ENCODE assay signal across 7 cellular contexts in the genomic region with DNA sequence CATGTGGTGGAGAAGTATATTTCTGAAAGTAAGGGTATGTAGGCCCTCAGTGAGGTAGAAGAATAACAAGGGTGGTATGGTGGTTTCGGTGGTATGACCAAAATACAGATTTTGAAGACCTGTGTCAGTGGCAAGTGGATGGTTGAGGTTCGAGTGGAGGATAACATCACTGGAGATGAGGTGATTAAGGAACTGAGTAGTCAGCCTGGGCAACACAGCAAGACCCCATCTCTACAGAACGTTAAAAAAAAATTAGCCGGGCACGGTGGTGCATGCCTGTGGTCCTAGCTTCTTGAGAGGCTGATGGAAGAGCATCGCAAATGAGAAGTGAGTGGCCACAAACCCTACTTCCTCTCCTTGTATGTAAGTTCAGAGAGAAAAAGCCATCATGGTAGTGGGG. TPM values are rescaled to one million over a fixed set of nuclear protein-coding genes. Genes with fewer than 3 reads are reported as not detected.
DNase-seq lines count a peak whose midpoint lies in the region; ATAC-seq and TF ChIP-seq lines count a peak whose summit lies in the region.
"Not testable (repeated sequence)": the region's sequence is repeated elsewhere in the genome, so short reads cannot be mapped to it uniquely, and the experiment has no call there.

No MANE protein-coding gene starts in this region.

- not testable (repeated sequence) for H3K18ac ChIP-seq in mesenchymal stem cell (ENCODE audit: low read depth in 1 of 2, low read length in 2 of 2)

- POLR2A ChIA-PET in PC-9 (lab: Charles Lee; ENCODE audit: unreplicated experiment) = not testable (repeated sequence)

- H3K4me1 Mint-ChIP-seq in activated CD8-positive, alpha-beta memory T cell treated with anti-CD3 and anti-CD28 coated beads, Interleukin-2, amount 10 ng/mL, durations not matched to agents 7 days and 5 days; activated naive CD8-positive, alpha-beta T cell treated with anti-CD3 and anti-CD28 coated beads for 36 hours: not testable (repeated sequence)
- peaks cover 11% of the 10 kb centered on the region for H3K4me1 Mint-ChIP-seq in central memory CD8-positive, alpha-beta T cell
- peaks cover 12% of the 10 kb centered on the region for H3K4me1 Mint-ChIP-seq in osteocyte (ENCODE audit: unreplicated experiment)

- H3K9me3 ChIP-seq in PC-9 (ENCODE audit: insufficient read depth, low read depth); mesenchymal stem cell (ENCODE audit: control insufficient read depth, low read length): not testable (repeated sequence)

- not testable (repeated sequence) for H2BK5ac ChIP-seq in mesenchymal stem cell (ENCODE audit: low read depth, low read length, poor library complexity, severe bottlenecking)

- H3K4me3 ChIP-seq in PC-9; mesenchymal stem cell (ENCODE audit: insufficient read depth in 1 of 2, low read depth in 1 of 2, low read length in 2 of 2): not testable (repeated sequence)

- not testable (repeated sequence) for H2AK5ac ChIP-seq in mesenchymal stem cell (ENCODE audit: low read length, severe bottlenecking)

- BruUV-seq in PC-9 (replicated peaks; lab: Mats Ljungman, UMichigan) = TSS peak; percentile 5

- H3K14ac ChIP-seq in mesenchymal stem cell (ENCODE audit: low read length in 2 of 2) = not testable (repeated sequence)

- H4K20me1 ChIP-seq in PC-9 (ENCODE audit: insufficient read depth) = not testable (repeated sequence)

- not testable (repeated sequence) for H3K9ac ChIP-seq in mesenchymal stem cell (ENCODE audit: low read length)

- TF ChIP-seq CTCF in PC-9 (conservative IDR thresholded peaks at IDR 0.05); osteocyte (IDR thresholded peaks at IDR 0.05): not testable (repeated sequence)

- peaks cover 21% of the 10 kb centered on the region for H3K36me3 Mint-ChIP-seq in activated CD8-positive, alpha-beta memory T cell treated with anti-CD3 and anti-CD28 coated beads, Interleukin-2, amount 10 ng/mL, durations not matched to agents 7 days and 5 days
- peaks cover 17% of the 10 kb centered on the region for H3K36me3 Mint-ChIP-seq in activated naive CD8-positive, alpha-beta T cell treated with anti-CD3 and anti-CD28 coated beads for 36 hours
- peaks cover 62% of the 10 kb centered on the region for H3K36me3 Mint-ChIP-seq in central memory CD8-positive, alpha-beta T cell (ENCODE audit: insufficient read depth)
- H3K36me3 Mint-ChIP-seq in osteocyte (ENCODE audit: unreplicated experiment) = peaks cover 15% of the 10 kb centered on the region

- not testable (repeated sequence) for H3F3A ChIP-seq in PC-9 (ENCODE audit: insufficient read depth, low read depth)

- not testable (repeated sequence) for H3K36me3 ChIP-seq in PC-9 (ENCODE audit: low read depth)
- H3K36me3 ChIP-seq in mesenchymal stem cell (ENCODE audit: control insufficient read depth in 1 of 2, insufficient read depth in 2 of 2, low read depth in 1 of 2, low read length in 2 of 2) = peaks cover 14 to 18% of the 10 kb centered on the region in 2 experiments

- H3K4ac ChIP-seq in mesenchymal stem cell (ENCODE audit: low read depth in 1 of 2, low read length in 2 of 2) = not testable (repeated sequence)

- not testable (repeated sequence) for H3K9me2 ChIP-seq in PC-9 (ENCODE audit: insufficient read depth)

- intact Hi-C loops in PC-9 (cut with micrococcal nuclease; ENCODE audit: unreplicated experiment) = not testable (repeated sequence)

- ATAC-seq in activated CD8-positive, alpha-beta memory T cell treated with anti-CD3 and anti-CD28 coated beads, Interleukin-2, amount 10 ng/mL, durations not matched to agents 7 days and 5 days; central memory CD8-positive, alpha-beta T cell (replicated peaks; ENCODE audit: extremely low read depth, poor library complexity, severe bottlenecking): not testable (repeated sequence)

- not testable (repeated sequence) for H3K23ac ChIP-seq in mesenchymal stem cell (ENCODE audit: low read length in 2 of 2)

- H2BK15ac ChIP-seq in mesenchymal stem cell (ENCODE audit: low read depth, poor library complexity, severe bottlenecking) = not testable (repeated sequence)

- 52% methylated on average over 4 of the region's 6 CpGs for WGBS in mesenchymal stem cell

- H3K4me1 ChIP-seq in PC-9 (replicated peaks; ENCODE audit: insufficient read depth); mesenchymal stem cell (ENCODE audit: control insufficient read depth, insufficient read depth, low read depth, low read length): not testable (repeated sequence)

- H3K27me3 ChIP-seq in PC-9 (ENCODE audit: insufficient read depth, low read depth); mesenchymal stem cell (ENCODE audit: control insufficient read depth in 1 of 2, insufficient read depth in 1 of 2, low read length in 2 of 2): not testable (repeated sequence)

- H4K8ac ChIP-seq in mesenchymal stem cell (ENCODE audit: low read length) = not testable (repeated sequence)

- H3K79me1 ChIP-seq in mesenchymal stem cell (replicated peaks; ENCODE audit: low read length, poor library complexity, severe bottlenecking) = not testable (repeated sequence)

- peak overlapping the region; percentile 6 for H3K27ac Mint-ChIP-seq in activated CD8-positive, alpha-beta memory T cell treated with anti-CD3 and anti-CD28 coated beads, Interleukin-2, amount 10 ng/mL, durations not matched to agents 7 days and 5 days
- peak overlapping the region; percentile 5 for H3K27ac Mint-ChIP-seq in activated naive CD8-positive, alpha-beta T cell treated with anti-CD3 and anti-CD28 coated beads for 36 hours
- H3K27ac Mint-ChIP-seq in central memory CD8-positive, alpha-beta T cell (ENCODE audit: low read depth) = peak overlapping the region; percentile 56
- peak overlapping the region; percentile 64 for H3K27ac Mint-ChIP-seq in osteocyte (ENCODE audit: unreplicated experiment)

- H3K4me2 ChIP-seq in PC-9; mesenchymal stem cell (ENCODE audit: low read length, poor library complexity, severe bottlenecking): not testable (repeated sequence)

- H3K27me3 Mint-ChIP-seq in activated CD8-positive, alpha-beta memory T cell treated with anti-CD3 and anti-CD28 coated beads, Interleukin-2, amount 10 ng/mL, durations not matched to agents 7 days and 5 days; activated naive CD8-positive, alpha-beta T cell treated with anti-CD3 and anti-CD28 coated beads for 36 hours; central memory CD8-positive, alpha-beta T cell; osteocyte (ENCODE audit: unreplicated experiment): not testable (repeated sequence)

- not testable (repeated sequence) for H4K91ac ChIP-seq in mesenchymal stem cell (ENCODE audit: low read length)

- not testable (repeated sequence) for H3K9me3 Mint-ChIP-seq in activated CD8-positive, alpha-beta memory T cell treated with anti-CD3 and anti-CD28 coated beads, Interleukin-2, amount 10 ng/mL, durations not matched to agents 7 days and 5 days (ENCODE audit: low read depth); activated naive CD8-positive, alpha-beta T cell treated with anti-CD3 and anti-CD28 coated beads for 36 hours; central memory CD8-positive, alpha-beta T cell; osteocyte (ENCODE audit: unreplicated experiment)

- not testable (repeated sequence) for H3K79me2 ChIP-seq in PC-9 (ENCODE audit: low read depth)

- CTCF ChIA-PET in PC-9 (lab: Charles Lee); activated CD8-positive, alpha-beta memory T cell treated with anti-CD3 and anti-CD28 coated beads, Interleukin-2, amount 10 ng/mL, durations not matched to agents 7 days and 5 days (lab: Charles Lee): not testable (repeated sequence)

- DNase-seq in EH (ENCODE audit: low read depth) (peak; percentile 11), mesenchymal stem cell (peak; percentile 8)
- DNase-seq in PC-9; activated CD8-positive, alpha-beta memory T cell treated with anti-CD3 and anti-CD28 coated beads, Interleukin-2, amount 10 ng/mL, durations not matched to agents 7 days and 5 days; activated naive CD8-positive, alpha-beta T cell treated with anti-CD3 and anti-CD28 coated beads for 36 hours; central memory CD8-positive, alpha-beta T cell (ENCODE audit: low spot score in 2 of 2); osteocyte (ENCODE audit: extremely low spot score, unreplicated experiment): not testable (repeated sequence)

- not testable (repeated sequence) for H2BK12ac ChIP-seq in mesenchymal stem cell (ENCODE audit: low read length in 2 of 2)

- not testable (repeated sequence) for H2AFZ ChIP-seq in PC-9; mesenchymal stem cell (ENCODE audit: low read depth, low read length)

- not testable (repeated sequence) for H2BK120ac ChIP-seq in mesenchymal stem cell (ENCODE audit: low read depth, low read length)

- not testable (repeated sequence) for H3K4me3 Mint-ChIP-seq in activated CD8-positive, alpha-beta memory T cell treated with anti-CD3 and anti-CD28 coated beads, Interleukin-2, amount 10 ng/mL, durations not matched to agents 7 days and 5 days; activated naive CD8-positive, alpha-beta T cell treated with anti-CD3 and anti-CD28 coated beads for 36 hours; osteocyte (ENCODE audit: unreplicated experiment)
- H3K4me3 Mint-ChIP-seq in central memory CD8-positive, alpha-beta T cell = peak overlapping the region; percentile 3

- H3K27ac ChIP-seq in PC-9 = not testable (repeated sequence)
- H3K27ac ChIP-seq in mesenchymal stem cell (ENCODE audit: low read length, poor library complexity, severe bottlenecking) = peak overlapping the region; percentile 31

RNA-seq across cellular contexts. Expression of a gene that starts 15.4 kb away (rescaled TPM):
- total RNA-seq in PC-9 (2021) = 37.6 and 47.5 TPM in 2 replicates
- total RNA-seq in activated CD8-positive, alpha-beta memory T cell treated with anti-CD3 and anti-CD28 coated beads, Interleukin-2, amount 10 ng/mL, durations not matched to agents 7 days and 5 days = 10 to 100 TPM; 47.5 to 65.7 TPM
- total RNA-seq in activated naive CD8-positive, alpha-beta T cell treated with anti-CD3 and anti-CD28 coated beads for 36 hours = 10 to 100 TPM; 78.5 to 81.4 TPM
- polyA plus RNA-seq in mesenchymal stem cell (2013, experiment 1 of 2) = 15.3 TPM
- 14.8 TPM for polyA plus RNA-seq in mesenchymal stem cell (2013, experiment 2 of 2)
- 52.8 and 58.6 TPM in 2 replicates for total RNA-seq in osteocyte

RNA-seq across cellular contexts. Expression of a gene that starts 51.9 kb away (rescaled TPM):
- total RNA-seq in PC-9 (2021) = 9.5 and 10.1 TPM in 2 replicates
- 10 to 100 TPM in 1 of 2 experiments, 1 to 10 TPM in 1; 10.0 to 10.2 TPM for total RNA-seq in activated CD8-positive, alpha-beta memory T cell treated with anti-CD3 and anti-CD28 coated beads, Interleukin-2, amount 10 ng/mL, durations not matched to agents 7 days and 5 days
- 10 to 100 TPM; 15.0 to 17.0 TPM for total RNA-seq in activated naive CD8-positive, alpha-beta T cell treated with anti-CD3 and anti-CD28 coated beads for 36 hours
- polyA plus RNA-seq in mesenchymal stem cell (2013, experiment 1 of 2) = 2.0 TPM
- polyA plus RNA-seq in mesenchymal stem cell (2013, experiment 2 of 2) = 2.0 TPM
- total RNA-seq in osteocyte = 3.5 and 6.0 TPM in 2 replicates

Comparison
In these comparisons a context has a peak if more than half of its experiments do, and no peak if none do; other contexts are left out.
1. H3K27ac Mint-ChIP-seq: peak in every context shown above with its lines; median percentile 64 in osteocyte; 56 in central memory CD8-positive, alpha-beta T cell; 6 in activated CD8-positive, alpha-beta memory T cell treated with anti-CD3 and anti-CD28 coated beads, Interleukin-2, amount 10 ng/mL, durations not matched to agents 7 days and 5 days; 5 in activated naive CD8-positive, alpha-beta T cell treated with anti-CD3 and anti-CD28 coated beads for 36 hours.